Comparison of ENCODE assay signal across 11 cellular contexts in genomic region chr1:168636200-168636599, GRCh38. TPM values are rescaled to one million over a fixed set of nuclear protein-coding genes. Genes with fewer than 3 reads are reported as not detected.
A peak's percentile ranks its signal among the peaks of the same experiment; 100 is the strongest.
DNase-seq lines count a peak whose midpoint lies in the region; ATAC-seq and TF ChIP-seq lines count a peak whose summit lies in the region.
"Had no signal": no experiment of that assay in that cellular context is flagged by ENCODE, and none has a peak within 500 bp of the region (broad histone marks: within the 10 kb centered on the region; RNA-seq: fewer than 3 reads in every experiment).

No MANE protein-coding gene starts in this region.

- RAD21 ChIA-PET in HCT116 (lab: Charles Lee; ENCODE audit: low non-redundant PET in 1 of 2, low total read pairs in 2 of 2, uncharacterized antibody in 2 of 2, unreplicated experiment in 2 of 2): interaction anchor here in 1 of 2 experiments (1.6 to 2.5 kb wide), 2 partner anchors 293 to 712 kb away, joined by 3 to 7 read pairs; no protein-coding TSS in a partner anchor

- DNase-seq in HCT116 (ENCODE audit: low read depth, low spot score): no peak
- no peak for DNase-seq in RWPE2 (ENCODE audit: low spot score)
- no peak for DNase-seq in left cardiac atrium
- DNase-seq in iPS-NIHi11 (ENCODE audit: low spot score): no peak
- DNase-seq: SIG-M5 had no signal

- H3K4me3 ChIP-seq in HCT116 (replicated peaks in 1 of 2; ENCODE audit: low read depth in 1 of 2, low read length in 2 of 2): no peak overlapping the region
- no peak overlapping the region for H3K4me3 ChIP-seq in RWPE2 (ENCODE audit: severe bottlenecking)
- H3K4me3 ChIP-seq in skeletal muscle satellite cell (ENCODE audit: low read length): peak overlapping the region; percentile 12

- H3K36me3 Mint-ChIP-seq in stimulated activated memory B cell treated with anti-CD40 and anti-IgM and Interleukin-4, amounts not matched to agents 10 μg/mL and 1 μg/mL and 100 μg/mL, for 72 hours: no peaks in the 10 kb centered on the region

- no peak overlapping the region for H3K4me2 ChIP-seq in HCT116 (ENCODE audit: low read length)
- H3K4me2 ChIP-seq in skeletal muscle satellite cell (ENCODE audit: low read length): peak overlapping the region; percentile 46

- peak; percentile 61 for TF ChIP-seq RAD21 in HCT116 (IDR thresholded peaks at IDR 0.05; ENCODE audit: low read depth)

- H3K4me1 ChIP-seq in HCT116 (ENCODE audit: control insufficient read depth in 1 of 2, insufficient read depth in 2 of 2, low read length in 2 of 2): peaks cover 0 to 9% of the 10 kb centered on the region in 2 experiments; a peak in 1 of 4 replicates
- peaks cover 19% of the 10 kb centered on the region for H3K4me1 ChIP-seq in RWPE2 (ENCODE audit: insufficient read depth, poor library complexity, severe bottlenecking)
- H3K4me1 ChIP-seq in skeletal muscle satellite cell (ENCODE audit: control insufficient read depth, insufficient read depth, low read length): peaks cover 19% of the 10 kb centered on the region

- H3K27me3 ChIP-seq in HCT116 (ENCODE audit: insufficient read depth, low read length): no peaks in the 10 kb centered on the region
- H3K27me3 ChIP-seq in RWPE2 (ENCODE audit: insufficient read depth, poor library complexity, severe bottlenecking): no peaks in the 10 kb centered on the region
- H3K27me3 ChIP-seq in skeletal muscle satellite cell (ENCODE audit: control insufficient read depth, insufficient read depth, low read length): no peaks in the 10 kb centered on the region

- no peaks in the 10 kb centered on the region for H3K36me3 ChIP-seq in HCT116 (ENCODE audit: control insufficient read depth in 1 of 2, insufficient read depth in 2 of 2, low read length in 2 of 2)
- no peaks in the 10 kb centered on the region for H3K36me3 ChIP-seq in RWPE2 (ENCODE audit: low read depth)
- no peaks in the 10 kb centered on the region for H3K36me3 ChIP-seq in skeletal muscle satellite cell (ENCODE audit: insufficient read depth, low read length)

- H3K9me3 Mint-ChIP-seq in stimulated activated memory B cell treated with anti-CD40 and anti-IgM and Interleukin-4, amounts not matched to agents 10 μg/mL and 1 μg/mL and 100 μg/mL, for 72 hours: no peaks in the 10 kb centered on the region
- H3K9me3 Mint-ChIP-seq: activated T-helper 1 cell treated with anti-CD3 and anti-CD28 coated beads, Interleukin-12 subunit alpha, Interleukin-12 subunit beta, Interleukin-2, Interleukin-4 antibody, amounts not matched to agents 30 ng/mL and 10 ng/mL and 1 ng/mL, durations not matched to agents 14 hours and 24 hours and 36 hours had no signal

- TF ChIP-seq CTCF in HCT116 (IDR thresholded peaks at IDR 0.05 in 2 of 3, conservative IDR thresholded peaks at IDR 0.05 in 1 of 3; ENCODE audit: borderline replicate concordance in 1 of 3, insufficient read depth in 1 of 3, low read depth in 2 of 3, low read length in 2 of 3) (peak; percentile 6 to 29 (median 14); a peak in 1 of 6 replicates), RWPE2 (IDR thresholded peaks at IDR 0.05; ENCODE audit: poor library complexity, severe bottlenecking) (peak; percentile 42)

- H3K27me3 Mint-ChIP-seq in stimulated activated memory B cell treated with anti-CD40 and anti-IgM and Interleukin-4, amounts not matched to agents 10 μg/mL and 1 μg/mL and 100 μg/mL, for 72 hours: peaks cover 39% of the 10 kb centered on the region

- H3K4me1 Mint-ChIP-seq in stimulated activated memory B cell treated with anti-CD40 and anti-IgM and Interleukin-4, amounts not matched to agents 10 μg/mL and 1 μg/mL and 100 μg/mL, for 72 hours: no peaks in the 10 kb centered on the region

- H3K9me3 ChIP-seq in HCT116 (ENCODE audit: control insufficient read depth in 1 of 2, insufficient read depth in 1 of 2, low read depth in 1 of 2, low read length in 2 of 2): no peaks in the 10 kb centered on the region
- no peaks in the 10 kb centered on the region for H3K9me3 ChIP-seq in RWPE2 (ENCODE audit: severe bottlenecking)
- no peaks in the 10 kb centered on the region for H3K9me3 ChIP-seq in skeletal muscle satellite cell (replicated peaks; ENCODE audit: low read length)

- intact Hi-C loops in HCT116 (cut with micrococcal nuclease) (no loop called here), left cardiac atrium (cut with DNase I) (loop anchor here in 1 of 2 donors (5.0 kb wide), 1 partner anchor 471 kb away; the partner anchor contains the start of gene ATP1B1)

- H4K20me1 ChIP-seq in HCT116 (ENCODE audit: insufficient read depth): no peaks in the 10 kb centered on the region

- no peak overlapping the region for H3K27ac Mint-ChIP-seq in stimulated activated memory B cell treated with anti-CD40 and anti-IgM and Interleukin-4, amounts not matched to agents 10 μg/mL and 1 μg/mL and 100 μg/mL, for 72 hours
- H3K27ac Mint-ChIP-seq: activated T-helper 1 cell treated with anti-CD3 and anti-CD28 coated beads, Interleukin-12 subunit alpha, Interleukin-12 subunit beta, Interleukin-2, Interleukin-4 antibody, amounts not matched to agents 30 ng/mL and 10 ng/mL and 1 ng/mL, durations not matched to agents 14 hours and 24 hours and 36 hours had no signal

- H3K79me2 ChIP-seq in HCT116 (ENCODE audit: insufficient read depth, low read length): no peaks in the 10 kb centered on the region

- H3K9me2 ChIP-seq in HCT116 (ENCODE audit: insufficient read depth): no peaks in the 10 kb centered on the region

- H3K9ac ChIP-seq in HCT116 (ENCODE audit: low read length) (no peak overlapping the region), skeletal muscle satellite cell (ENCODE audit: low read depth, low read length) (peak overlapping the region; percentile 63)

- CTCF ChIA-PET in HCT116 (lab: Charles Lee): interaction anchor here (1.0 to 2.7 kb wide), 7 partner anchors 9 to 910 kb away, joined by 3 to 28 read pairs (median 4); no protein-coding TSS in a partner anchor

- no peak overlapping the region for H3K4me3 Mint-ChIP-seq in stimulated activated memory B cell treated with anti-CD40 and anti-IgM and Interleukin-4, amounts not matched to agents 10 μg/mL and 1 μg/mL and 100 μg/mL, for 72 hours
- H3K4me3 Mint-ChIP-seq: activated T-helper 1 cell treated with anti-CD3 and anti-CD28 coated beads, Interleukin-12 subunit alpha, Interleukin-12 subunit beta, Interleukin-2, Interleukin-4 antibody, amounts not matched to agents 30 ng/mL and 10 ng/mL and 1 ng/mL, durations not matched to agents 14 hours and 24 hours and 36 hours; neural crest cell had no signal

- POLR2A ChIA-PET in HCT116 (lab: Charles Lee): interaction anchor here (1.8 kb wide), 1 partner anchor 712 kb away, joined by 4 read pairs; no protein-coding TSS in a partner anchor

- H3K27ac ChIP-seq in HCT116 (ENCODE audit: low read depth, low read length) (no peak overlapping the region), RWPE2 (ENCODE audit: poor library complexity, severe bottlenecking) (peak overlapping the region; percentile 94)

- ATAC-seq in HCT116 (peak; percentile 54; the same call in 1 of the 2 replicates), RWPE2 (ENCODE audit: low read depth) (peak; percentile 45), left cardiac atrium (peak; percentile 73 to 76), HG02981 (IDR thresholded peaks at IDR 0.05; ENCODE audit: unreplicated experiment) (no peak), GM19023 (IDR thresholded peaks at IDR 0.05; ENCODE audit: unreplicated experiment) (no peak)
- no peak for ATAC-seq in stimulated activated memory B cell treated with anti-CD40 and anti-IgM and Interleukin-4, amounts not matched to agents 10 μg/mL and 1 μg/mL and 100 μg/mL, for 72 hours

- BruUV-seq in HCT116 (replicated peaks; lab: Mats Ljungman, UMichigan): no TSS peak

- TF ChIP-seq POLR2A in HCT116 (IDR thresholded peaks at IDR 0.05; ENCODE audit: borderline replicate concordance, extremely low read depth, insufficient read depth, insufficient read length): no peak

- peak overlapping the region; percentile 99 for H2AFZ ChIP-seq in HCT116 (ENCODE audit: low read depth, low read length, poor library complexity, severe bottlenecking)

TF ChIP-seq in HCT116, 20 proteins besides CTCF, POLR2A, EP300 and RAD21 (continues in another document):
- no peak for TF ChIP-seq SRF (IDR thresholded peaks at IDR 0.05; ENCODE audit: low read depth)
- TF ChIP-seq JUND (IDR thresholded peaks at IDR 0.05): no peak
- TF ChIP-seq SP1 (IDR thresholded peaks at IDR 0.05; ENCODE audit: low read depth): no peak
- TF ChIP-seq SIN3A (IDR thresholded peaks at IDR 0.05; ENCODE audit: low read depth): no peak
- TF ChIP-seq CEBPB (IDR thresholded peaks at IDR 0.05; ENCODE audit: low read depth): no peak
- no peak for TF ChIP-seq ATF3 (IDR thresholded peaks at IDR 0.05)
- TF ChIP-seq CBX3 (IDR thresholded peaks at IDR 0.05; ENCODE audit: low read depth): no peak
- TF ChIP-seq REST (IDR thresholded peaks at IDR 0.05; ENCODE audit: low read depth): no peak
- no peak for TF ChIP-seq ELF1 (IDR thresholded peaks at IDR 0.05; ENCODE audit: borderline replicate concordance, low read depth)

RNA-seq across cellular contexts. Expression of gene XCL1, which starts 59.8 kb away (rescaled TPM):
- total RNA-seq in HCT116 (2021; ENCODE audit: unreplicated experiment): not detected
- not detected in 2 replicates for polyA plus RNA-seq in HCT116 (2012)
- under 1 TPM in 1 of 2 donors, not detected in 1; 0.77 TPM for total RNA-seq in left cardiac atrium
- total RNA-seq in skeletal muscle satellite cell (2012; rRNA removed): not detected in 2 replicates
- total RNA-seq: neural crest cell had no signal

Comparison
In these comparisons a context has a peak if more than half of its experiments do, and no peak if none do; other contexts are left out.
1. ATAC-seq: peak in HCT116 (single experiment), RWPE2 (single experiment) and left cardiac atrium (2 of 2); none in HG02981 (single experiment), GM19023 (single experiment) and stimulated activated memory B cell treated with anti-CD40 and anti-IgM and Interleukin-4, amounts not matched to agents 10 μg/mL and 1 μg/mL and 100 μg/mL, for 72 hours (single experiment).